1 cellular context compared by ENCODE assay signal in genomic region chr16:68792465-68793324, GRCh38.
TF ChIP-seq lines count a peak whose summit lies in the region.

No MANE protein-coding gene starts in this region.

TF ChIP-seq in HepG2, 621 proteins besides CTCF, POLR2A, EP300 and RAD21 (continued from another document and continues in another):
- TF ChIP-seq, protein P1, sequence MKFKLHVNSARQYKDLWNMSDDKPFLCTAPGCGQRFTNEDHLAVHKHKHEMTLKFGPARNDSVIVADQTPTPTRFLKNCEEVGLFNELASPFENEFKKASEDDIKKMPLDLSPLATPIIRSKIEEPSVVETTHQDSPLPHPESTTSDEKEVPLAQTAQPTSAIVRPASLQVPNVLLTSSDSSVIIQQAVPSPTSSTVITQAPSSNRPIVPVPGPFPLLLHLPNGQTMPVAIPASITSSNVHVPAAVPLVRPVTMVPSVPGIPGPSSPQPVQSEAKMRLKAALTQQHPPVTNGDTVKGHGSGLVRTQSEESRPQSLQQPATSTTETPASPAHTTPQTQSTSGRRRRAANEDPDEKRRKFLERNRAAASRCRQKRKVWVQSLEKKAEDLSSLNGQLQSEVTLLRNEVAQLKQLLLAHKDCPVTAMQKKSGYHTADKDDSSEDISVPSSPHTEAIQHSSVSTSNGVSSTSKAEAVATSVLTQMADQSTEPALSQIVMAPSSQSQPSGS (CRISPR knock-in tag; IDR thresholded peaks at IDR 0.05), result 0 out of 2 replicates have a peak, but pooled peaks have one; percentile 50
- TF ChIP-seq TMF1 (CRISPR knock-in tag; IDR thresholded peaks at IDR 0.05; ENCODE audit: low read depth) (peak; percentile 88; the same call in 1 of the 2 replicates), TEAD3 (CRISPR knock-in tag; optimal IDR thresholded peaks at IDR 0.05; ENCODE audit: borderline replicate concordance) (peak; percentile 75), SP140L (CRISPR knock-in tag; IDR thresholded peaks at IDR 0.05; ENCODE audit: borderline replicate concordance) (no peak), PPARG (CRISPR knock-in tag; conservative IDR thresholded peaks at IDR 0.05) (peak; percentile 97), XRCC5 (optimal IDR thresholded peaks at IDR 0.05; ENCODE audit: low read length) (peak; percentile 57), THAP8 (CRISPR knock-in tag; IDR thresholded peaks at IDR 0.05; ENCODE audit: borderline replicate concordance) (no peak), ZNF335 (CRISPR knock-in tag; IDR thresholded peaks at IDR 0.05) (peak; percentile 59), ZNF282 (IDR thresholded peaks at IDR 0.05; ENCODE audit: partially characterized antibody) (no peak), ZNF781 (CRISPR knock-in tag; IDR thresholded peaks at IDR 0.05; ENCODE audit: borderline replicate concordance, not compliant biosample characterization) (peak; percentile 50), FOSL2 (CRISPR knock-in tag; IDR thresholded peaks at IDR 0.05) (peak; percentile 59), TCF12 (IDR thresholded peaks at IDR 0.05) (no peak), TCF12 (CRISPR knock-in tag; IDR thresholded peaks at IDR 0.05) (peak; percentile 63), CREBL2 (CRISPR knock-in tag; IDR thresholded peaks at IDR 0.05; ENCODE audit: borderline replicate concordance) (no peak), ZMYM4 (CRISPR knock-in tag; IDR thresholded peaks at IDR 0.05) (peak; percentile 58), KDM3A (CRISPR knock-in tag; IDR thresholded peaks at IDR 0.05; ENCODE audit: low read depth) (peak; percentile 79; the same call in 1 of the 2 replicates), ZNF318 (CRISPR knock-in tag; IDR thresholded peaks at IDR 0.05) (no peak), CREM (IDR thresholded peaks at IDR 0.05) (peak; percentile 94), CREM (CRISPR knock-in tag; IDR thresholded peaks at IDR 0.05) (no peak), CC2D1A (CRISPR knock-in tag; IDR thresholded peaks at IDR 0.05) (no peak), YEATS4 (CRISPR knock-in tag; IDR thresholded peaks at IDR 0.05; ENCODE audit: borderline replicate concordance) (peak; percentile 72; the same call in 1 of the 2 replicates), UBTF (CRISPR knock-in tag; IDR thresholded peaks at IDR 0.05) (no peak; the same call in 1 of the 2 replicates), TRIM24 (CRISPR knock-in tag; IDR thresholded peaks at IDR 0.05) (no peak; the same call in 1 of the 2 replicates), TOPORS (CRISPR knock-in tag; IDR thresholded peaks at IDR 0.05) (peak; percentile 91), ZNF879 (CRISPR knock-in tag; IDR thresholded peaks at IDR 0.05) (no peak), ZNF709 (CRISPR knock-in tag; IDR thresholded peaks at IDR 0.05) (peak; percentile 65), ATAD3A (CRISPR knock-in tag; IDR thresholded peaks at IDR 0.05) (no peak), MIER2 (CRISPR knock-in tag; IDR thresholded peaks at IDR 0.05) (no peak), NCOR1 (IDR thresholded peaks at IDR 0.05; ENCODE audit: borderline replicate concordance, low read length) (peak; percentile 96), CBX5 (CRISPR knock-in tag; IDR thresholded peaks at IDR 0.05; ENCODE audit: borderline replicate concordance) (peak; percentile 70; the same call in 1 of the 2 replicates), RFX3 (CRISPR knock-in tag; IDR thresholded peaks at IDR 0.05) (no peak; the same call in 1 of the 2 replicates), KDM2A (CRISPR knock-in tag; IDR thresholded peaks at IDR 0.05; ENCODE audit: borderline replicate concordance, low read depth) (no peak; the same call in 1 of the 2 replicates), MNT (IDR thresholded peaks at IDR 0.05) (peak; percentile 84), ZFP36 (IDR thresholded peaks at IDR 0.05; ENCODE audit: borderline replicate concordance, low read depth, low read length, partially characterized antibody) (no peak)
- TF ChIP-seq, protein P2, sequence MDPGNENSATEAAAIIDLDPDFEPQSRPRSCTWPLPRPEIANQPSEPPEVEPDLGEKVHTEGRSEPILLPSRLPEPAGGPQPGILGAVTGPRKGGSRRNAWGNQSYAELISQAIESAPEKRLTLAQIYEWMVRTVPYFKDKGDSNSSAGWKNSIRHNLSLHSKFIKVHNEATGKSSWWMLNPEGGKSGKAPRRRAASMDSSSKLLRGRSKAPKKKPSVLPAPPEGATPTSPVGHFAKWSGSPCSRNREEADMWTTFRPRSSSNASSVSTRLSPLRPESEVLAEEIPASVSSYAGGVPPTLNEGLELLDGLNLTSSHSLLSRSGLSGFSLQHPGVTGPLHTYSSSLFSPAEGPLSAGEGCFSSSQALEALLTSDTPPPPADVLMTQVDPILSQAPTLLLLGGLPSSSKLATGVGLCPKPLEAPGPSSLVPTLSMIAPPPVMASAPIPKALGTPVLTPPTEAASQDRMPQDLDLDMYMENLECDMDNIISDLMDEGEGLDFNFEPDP (CRISPR knock-in tag; conservative IDR thresholded peaks at IDR 0.05), result no peak
- TF ChIP-seq, protein P3, sequence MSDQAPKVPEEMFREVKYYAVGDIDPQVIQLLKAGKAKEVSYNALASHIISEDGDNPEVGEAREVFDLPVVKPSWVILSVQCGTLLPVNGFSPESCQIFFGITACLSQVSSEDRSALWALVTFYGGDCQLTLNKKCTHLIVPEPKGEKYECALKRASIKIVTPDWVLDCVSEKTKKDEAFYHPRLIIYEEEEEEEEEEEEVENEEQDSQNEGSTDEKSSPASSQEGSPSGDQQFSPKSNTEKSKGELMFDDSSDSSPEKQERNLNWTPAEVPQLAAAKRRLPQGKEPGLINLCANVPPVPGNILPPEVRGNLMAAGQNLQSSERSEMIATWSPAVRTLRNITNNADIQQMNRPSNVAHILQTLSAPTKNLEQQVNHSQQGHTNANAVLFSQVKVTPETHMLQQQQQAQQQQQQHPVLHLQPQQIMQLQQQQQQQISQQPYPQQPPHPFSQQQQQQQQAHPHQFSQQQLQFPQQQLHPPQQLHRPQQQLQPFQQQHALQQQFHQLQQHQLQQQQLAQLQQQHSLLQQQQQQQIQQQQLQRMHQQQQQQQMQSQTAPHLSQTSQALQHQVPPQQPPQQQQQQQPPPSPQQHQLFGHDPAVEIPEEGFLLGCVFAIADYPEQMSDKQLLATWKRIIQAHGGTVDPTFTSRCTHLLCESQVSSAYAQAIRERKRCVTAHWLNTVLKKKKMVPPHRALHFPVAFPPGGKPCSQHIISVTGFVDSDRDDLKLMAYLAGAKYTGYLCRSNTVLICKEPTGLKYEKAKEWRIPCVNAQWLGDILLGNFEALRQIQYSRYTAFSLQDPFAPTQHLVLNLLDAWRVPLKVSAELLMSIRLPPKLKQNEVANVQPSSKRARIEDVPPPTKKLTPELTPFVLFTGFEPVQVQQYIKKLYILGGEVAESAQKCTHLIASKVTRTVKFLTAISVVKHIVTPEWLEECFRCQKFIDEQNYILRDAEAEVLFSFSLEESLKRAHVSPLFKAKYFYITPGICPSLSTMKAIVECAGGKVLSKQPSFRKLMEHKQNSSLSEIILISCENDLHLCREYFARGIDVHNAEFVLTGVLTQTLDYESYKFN (CRISPR knock-in tag; conservative IDR thresholded peaks at IDR 0.05), result peak; percentile 100
- TF ChIP-seq, protein P4, sequence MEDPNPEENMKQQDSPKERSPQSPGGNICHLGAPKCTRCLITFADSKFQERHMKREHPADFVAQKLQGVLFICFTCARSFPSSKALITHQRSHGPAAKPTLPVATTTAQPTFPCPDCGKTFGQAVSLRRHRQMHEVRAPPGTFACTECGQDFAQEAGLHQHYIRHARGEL (CRISPR knock-in tag; IDR thresholded peaks at IDR 0.05), result no peak
